Comparison of ENCODE assay signal across 17 cellular contexts in genomic region chr7:138116156-138116555, GRCh38. TPM values are rescaled to one million over a fixed set of nuclear protein-coding genes. Genes with fewer than 3 reads are reported as not detected.
DNase-seq lines count a peak whose midpoint lies in the region; ATAC-seq, FAIRE-seq and TF ChIP-seq lines count a peak whose summit lies in the region.
"Had no signal": no experiment of that assay in that cellular context is flagged by ENCODE, and none has a peak within 500 bp of the region (broad histone marks: within the 10 kb centered on the region; RNA-seq: fewer than 3 reads in every experiment).

No MANE protein-coding gene starts in this region.

- TF ChIP-seq POLR2A in GM18505 (IDR thresholded peaks at IDR 0.05; ENCODE audit: borderline replicate concordance, extremely low read depth, insufficient read depth, insufficient read length): no peak

- no peaks in the 10 kb centered on the region for H3K9me2 ChIP-seq in GM23248 (ENCODE audit: insufficient read depth)

- H3K9me3 ChIP-seq in GM23248 (ENCODE audit: low read depth) (no peaks in the 10 kb centered on the region), osteoblast (ENCODE audit: low read depth, low read length) (no peaks in the 10 kb centered on the region)
- H3K9me3 ChIP-seq: testis had no signal

- DNase-seq in GM23248 (peak; percentile 18), RCC 7860 (ENCODE audit: low spot score) (peak; percentile 91), epithelial cell of proximal tubule (ENCODE audit: low read depth) (peak; percentile 91), osteoblast (ENCODE audit: insufficient read length, low spot score, missing footprints) (peak; percentile 55), H7 (no peak), DMS 273 treated with DMSO at 0.1 percent for 48 hours (lab: John Stamatoyannopoulos, UW) (no peak)
- DNase-seq: activated naive CD4-positive, alpha-beta T cell treated with Interleukin-2 at 50 U/mL for 16 hours; cerebellar nuclear complex; natural killer cell; NCI-H1417 treated with DMSO at 0.1 percent for 48 hours; NCI-H510A treated with DMSO at 0.1 percent for 48 hours had no signal

- H3K4me3 ChIP-seq in GM23248 (no peak overlapping the region), epithelial cell of proximal tubule (ENCODE audit: low read depth, low read length) (no peak overlapping the region), osteoblast (ENCODE audit: insufficient read depth, low read length) (no peak overlapping the region), H7 (ENCODE audit: insufficient read depth, low read depth, low read length) (no peak overlapping the region)
- H3K4me3 ChIP-seq: skin epidermis, testis had no signal

- H3K79me2 ChIP-seq in GM23248 (ENCODE audit: insufficient read depth) (no peaks in the 10 kb centered on the region), osteoblast (ENCODE audit: insufficient read depth, low read length) (no peaks in the 10 kb centered on the region)

- in situ Hi-C loops in GM23248 (cut with MboI): no loop called here

- TF ChIP-seq CTCF in epithelial cell of proximal tubule (conservative IDR thresholded peaks at IDR 0.05; ENCODE audit: low read depth, low read length) (no peak), osteoblast (IDR thresholded peaks at IDR 0.05; ENCODE audit: extremely low read depth, low read depth, low read length) (no peak)

- H4K20me1 ChIP-seq in GM23248 (ENCODE audit: insufficient read depth): no peaks in the 10 kb centered on the region
- no peaks in the 10 kb centered on the region for H4K20me1 ChIP-seq in osteoblast (ENCODE audit: insufficient read depth, low read length)

- H3K4me2 ChIP-seq in GM23248 (ENCODE audit: unreplicated experiment) (no peak overlapping the region), osteoblast (ENCODE audit: insufficient read depth, low read length) (no peak overlapping the region)

- H2AFZ ChIP-seq in GM23248 (no peak overlapping the region), osteoblast (ENCODE audit: low read length) (no peak overlapping the region)

- peak; percentile 91 for FAIRE-seq in RCC 7860 (lab: Jason Lieb, UNC)
- FAIRE-seq: H1 had no signal

- no peak overlapping the region for H3K27ac ChIP-seq in GM23248
- no peak overlapping the region for H3K27ac ChIP-seq in osteoblast (ENCODE audit: low read depth, low read length)
- H3K27ac ChIP-seq: skin epidermis, testis had no signal

- H3F3A ChIP-seq in GM23248 (ENCODE audit: insufficient read depth): no peaks in the 10 kb centered on the region

- no peak for ATAC-seq in GM18907 (IDR thresholded peaks at IDR 0.05; ENCODE audit: unreplicated experiment)
- no peak for ATAC-seq in GM18505 (IDR thresholded peaks at IDR 0.05; ENCODE audit: unreplicated experiment)
- ATAC-seq: natural killer cell had no signal

- H3K36me3 ChIP-seq in GM23248 (ENCODE audit: low read depth) (no peaks in the 10 kb centered on the region), osteoblast (ENCODE audit: insufficient read depth, low read length) (no peaks in the 10 kb centered on the region), H7 (replicated peaks; ENCODE audit: control insufficient read depth, insufficient read depth, low read length) (no peaks in the 10 kb centered on the region)

- H3K9ac ChIP-seq in GM23248: no peak overlapping the region

- peaks cover 2% of the 10 kb centered on the region; the same call in 1 of the 2 replicates for H3K27me3 ChIP-seq in GM23248 (replicated peaks; ENCODE audit: insufficient read depth)
- H3K27me3 ChIP-seq in osteoblast (ENCODE audit: insufficient read depth, low read length): no peaks in the 10 kb centered on the region
- no peaks in the 10 kb centered on the region for H3K27me3 ChIP-seq in H7 (ENCODE audit: control insufficient read depth, insufficient read depth, low read length)
- H3K27me3 ChIP-seq: testis had no signal

- WGBS in GM23248 (ENCODE audit: low coverage in 1 of 2, low lambda C conversion rate in 2 of 2, missing lambda C conversion rate in 2 of 2), 2 experiments: 0 to 7% methylated on average over 1 of the region's 1 CpG

- no peaks in the 10 kb centered on the region for H3K4me1 ChIP-seq in GM23248 (ENCODE audit: insufficient read depth)
- no peaks in the 10 kb centered on the region for H3K4me1 ChIP-seq in osteoblast (ENCODE audit: insufficient read depth, low read length)
- H3K4me1 ChIP-seq: testis had no signal

RNA-seq across cellular contexts. Expression of gene AKR1D1, which starts 39.9 kb away (rescaled TPM):
- total RNA-seq in GM23248 (2014; rRNA removed; shearing (Covaris generic)): not detected in 2 replicates
- polyA plus RNA-seq in GM23248 (2016; fragmentation: Nextera tagmentation; extraction: Ambion mirVana): not detected in 2 replicates
- total RNA-seq in epithelial cell of proximal tubule: not detected in 2 replicates
- total RNA-seq in osteoblast: under 0.01 TPM in 1 of 2 replicates, not detected in the other
- not detected in 2 replicates for total RNA-seq in H7 (2014; rRNA removed; shearing (Covaris generic))
- total RNA-seq: H1, natural killer cell had no signal
- polyA plus RNA-seq: esophagus, H1 had no signal

Comparison
In these comparisons a context has a peak if more than half of its experiments do, and no peak if none do; other contexts are left out.
1. DNase-seq: peak in GM23248 (single experiment), RCC 7860 (single experiment), epithelial cell of proximal tubule (single experiment) and osteoblast (single experiment); none in H7 (single experiment) and DMS 273 treated with DMSO at 0.1 percent for 48 hours (single experiment).